In genomic region chr7:1706381-1706720, GRCh38 we compare ENCODE assay signal across 19 cellular contexts. TPM values are rescaled to one million over a fixed set of nuclear protein-coding genes. Genes with fewer than 3 reads are reported as not detected.
A peak's percentile ranks its signal among the peaks of the same experiment; 100 is the strongest.
DNase-seq lines count a peak whose midpoint lies in the region; ATAC-seq and TF ChIP-seq lines count a peak whose summit lies in the region.
"Had no signal": no experiment of that assay in that cellular context is flagged by ENCODE, and none has a peak within 500 bp of the region (broad histone marks: within the 10 kb centered on the region; RNA-seq: fewer than 3 reads in every experiment).

No MANE protein-coding gene starts in this region.

- H3K36me3 ChIP-seq in ascending aorta (no peaks in the 10 kb centered on the region), neuronal stem cell (replicated peaks in 1 of 2; ENCODE audit: control insufficient read depth in 2 of 2, insufficient read depth in 2 of 2, low read length in 2 of 2) (peaks cover 15 to 93% of the 10 kb centered on the region in 2 donors), aorta (ENCODE audit: control insufficient read depth in 1 of 2, insufficient read depth in 2 of 2, low read length in 1 of 2) (no peaks in the 10 kb centered on the region)
- no peaks in the 10 kb centered on the region for H3K36me3 ChIP-seq in CD4-positive, alpha-beta memory T cell (ENCODE audit: insufficient read depth, low read length)

- no peak overlapping the region for H2BK5ac ChIP-seq in neuronal stem cell (ENCODE audit: low read length)

- H3K36me3 Mint-ChIP-seq in CD4-positive, alpha-beta memory T cell, result no peaks in the 10 kb centered on the region
- H3K36me3 Mint-ChIP-seq: CD8-positive, alpha-beta T cell had no signal

- H3K27me3 Mint-ChIP-seq in CD4-positive, alpha-beta memory T cell, result peaks cover under 1% of the 10 kb centered on the region in 2 donors

- H3K4me3 ChIP-seq in ascending aorta, result no peak overlapping the region
- H3K4me3 ChIP-seq in neuronal stem cell (ENCODE audit: low read length in 2 of 2), result no peak overlapping the region
- no peak overlapping the region for H3K4me3 ChIP-seq in aorta (ENCODE audit: low read length in 2 of 2)
- H3K4me3 ChIP-seq in CD4-positive, alpha-beta memory T cell (ENCODE audit: low read length in 2 of 2), result no peak overlapping the region
- H3K4me3 ChIP-seq: BLaER1, GM12878 had no signal

- no peak overlapping the region for H2BK12ac ChIP-seq in neuronal stem cell (ENCODE audit: low read length)

- H4K8ac ChIP-seq in neuronal stem cell (ENCODE audit: low read depth, low read length), result no peak overlapping the region

- H3K23ac ChIP-seq in neuronal stem cell (ENCODE audit: low read depth, low read length, poor library complexity), result peak overlapping the region; percentile 55

- H3K27ac Mint-ChIP-seq in CD4-positive, alpha-beta memory T cell, result no peak overlapping the region
- H3K27ac Mint-ChIP-seq: CD8-positive, alpha-beta T cell had no signal

- H3K9me3 Mint-ChIP-seq in CD4-positive, alpha-beta memory T cell, result peaks cover 0 to 30% (median 14%) of the 10 kb centered on the region in 8 donors

- H3K79me1 ChIP-seq in neuronal stem cell (ENCODE audit: low read depth, low read length), result peaks cover 5% of the 10 kb centered on the region

- no peak overlapping the region for H2AFZ ChIP-seq in neuronal stem cell (ENCODE audit: low read length)

- no peaks in the 10 kb centered on the region for H3K4me1 Mint-ChIP-seq in CD4-positive, alpha-beta memory T cell

- H3K9me3 ChIP-seq in ascending aorta, result peaks cover 4 to 20% of the 10 kb centered on the region in 2 donors
- H3K9me3 ChIP-seq in neuronal stem cell (replicated peaks in 1 of 2; ENCODE audit: control insufficient read depth in 2 of 2, insufficient read depth in 1 of 2, low read depth in 1 of 2, low read length in 2 of 2), result peaks cover 13 to 43% of the 10 kb centered on the region in 2 donors
- peaks cover 4% of the 10 kb centered on the region for H3K9me3 ChIP-seq in aorta (ENCODE audit: control insufficient read depth, low read length)
- H3K9me3 ChIP-seq in CD4-positive, alpha-beta memory T cell (ENCODE audit: control insufficient read depth in 1 of 2, low read length in 2 of 2), result peaks cover 0 to 15% of the 10 kb centered on the region in 2 donors

- H3K4me1 ChIP-seq in ascending aorta, result no peaks in the 10 kb centered on the region
- peaks cover 0 to 9% of the 10 kb centered on the region in 2 donors for H3K4me1 ChIP-seq in neuronal stem cell (ENCODE audit: control insufficient read depth in 2 of 2, insufficient read depth in 1 of 2, low read depth in 1 of 2, low read length in 2 of 2)
- H3K4me1 ChIP-seq in aorta (ENCODE audit: control insufficient read depth in 1 of 2, insufficient read depth in 2 of 2, low read length in 2 of 2), result no peaks in the 10 kb centered on the region
- H3K4me1 ChIP-seq in CD4-positive, alpha-beta memory T cell (ENCODE audit: insufficient read depth, low read length), result no peaks in the 10 kb centered on the region

- peak; percentile 23 for DNase-seq in activated CD8-positive, alpha-beta memory T cell treated with anti-CD3 and anti-CD28 coated beads, Interleukin-2, amount 50 U/mL, for 48 hours
- DNase-seq in activated CD8-positive, alpha-beta memory T cell treated with anti-CD3 and anti-CD28 coated beads, Interleukin-2, amount 50 U/mL, for 4 hours, result no peak
- DNase-seq in ascending aorta (ENCODE audit: low spot score in 2 of 2) (peak; percentile 2 to 34), neuronal stem cell (ENCODE audit: low spot score) (no peak), aorta (peak; percentile 25 to 69), iPS-NIHi11 (ENCODE audit: low spot score) (no peak)
- DNase-seq in CD4-positive, alpha-beta memory T cell, result no peak
- DNase-seq: Calu3; DMS53; EL; GOT3; NCI-H1105; NCI-H2081 treated with DMSO at 0.1 percent for 48 hours; NK-92 treated with Interleukin-12 subunit alpha and Interleukin-12 subunit beta, amount 100 ng/mL, for 24 hours had no signal

- peak overlapping the region; percentile 21 for H3K9ac ChIP-seq in neuronal stem cell (ENCODE audit: low read depth, low read length, poor library complexity)
- H3K9ac ChIP-seq: BLaER1 had no signal

- H3K4me2 ChIP-seq in neuronal stem cell (ENCODE audit: insufficient read depth, low read length, poor library complexity, severe bottlenecking), result no peak overlapping the region
- H3K4me2 ChIP-seq: BLaER1 had no signal

- intact Hi-C loops in ascending aorta (cut with DNase I), result no loop called here
- intact Hi-C loops in aorta (cut with DNase I), result no loop called here
- intact Hi-C loops in CD4-positive, alpha-beta memory T cell (cut with micrococcal nuclease), result no loop called here

- H3K4ac ChIP-seq in neuronal stem cell (ENCODE audit: low read length), result no peak overlapping the region

- H4K91ac ChIP-seq in neuronal stem cell (ENCODE audit: low read depth, low read length, poor library complexity), result no peak overlapping the region

- H3K18ac ChIP-seq in neuronal stem cell (ENCODE audit: low read length), result no peak overlapping the region

- H3K27me3 ChIP-seq in ascending aorta, result no peaks in the 10 kb centered on the region
- H3K27me3 ChIP-seq in neuronal stem cell (ENCODE audit: control insufficient read depth in 3 of 3, insufficient read depth in 3 of 3, low read depth in 1 of 3, low read length in 3 of 3), result no peaks in the 10 kb centered on the region
- H3K27me3 ChIP-seq in aorta (ENCODE audit: control insufficient read depth in 1 of 2, insufficient read depth in 2 of 2, low read length in 1 of 2), result no peaks in the 10 kb centered on the region
- H3K27me3 ChIP-seq in CD4-positive, alpha-beta memory T cell (ENCODE audit: insufficient read depth, low read length), result no peaks in the 10 kb centered on the region
- H3K27me3 ChIP-seq: BLaER1 had no signal

- no peak overlapping the region for H3K14ac ChIP-seq in neuronal stem cell (ENCODE audit: low read length)

- POLR2A ChIA-PET in CD4-positive, alpha-beta memory T cell (lab: Charles Lee; ENCODE audit: partially characterized antibody), result no interaction called here

- H3K4me3 Mint-ChIP-seq in CD4-positive, alpha-beta memory T cell, result no peak overlapping the region
- H3K4me3 Mint-ChIP-seq: CD8-positive, alpha-beta T cell had no signal

- no peak overlapping the region for H2BK120ac ChIP-seq in neuronal stem cell (ENCODE audit: low read depth, low read length)

- no peak overlapping the region for H2AK5ac ChIP-seq in neuronal stem cell (ENCODE audit: low read depth, low read length)

- CTCF ChIA-PET in CD4-positive, alpha-beta memory T cell (lab: Charles Lee; ENCODE audit: partially characterized antibody), result no interaction called here

- ATAC-seq in aorta (ENCODE audit: low FRiP score), result no peak
- ATAC-seq: CD8-positive, alpha-beta T cell; GM12878; Right ventricle myocardium inferior had no signal

- no CpG with 5 or more reads among the region's 5 CpGs for WGBS in neuronal stem cell (ENCODE audit: extremely low coverage in 2 of 2, insufficient read length in 2 of 2, insufficient replicate concordance in 1 of 2), 2 donors
- WGBS in aorta, 2 donors, result 80% methylated on average over 5 of the region's 5 CpGs

- H3K27ac ChIP-seq in ascending aorta, result no peak overlapping the region
- H3K27ac ChIP-seq in neuronal stem cell (replicated peaks; ENCODE audit: low read length), result no peak overlapping the region
- no peak overlapping the region for H3K27ac ChIP-seq in aorta (ENCODE audit: low read depth in 1 of 2, low read length in 2 of 2)
- no peak overlapping the region for H3K27ac ChIP-seq in CD4-positive, alpha-beta memory T cell (ENCODE audit: low read depth, low read length)
- H3K27ac ChIP-seq: BLaER1 had no signal

- no peak overlapping the region for H2BK15ac ChIP-seq in neuronal stem cell (ENCODE audit: low read length)

- no peak for TF ChIP-seq CTCF in ascending aorta (IDR thresholded peaks at IDR 0.05)

RNA-seq across cellular contexts. Expression of gene ELFN1, which starts 36.3 kb away (rescaled TPM):
- total RNA-seq in ascending aorta (7.3 TPM), aorta (1 to 10 TPM; 1.2 to 4.8 TPM)
- 15.6 TPM for polyA plus RNA-seq in neuronal stem cell (2013, experiment 1 of 2)
- 16.3 TPM for polyA plus RNA-seq in neuronal stem cell (2013, experiment 2 of 2)
- under 1 TPM in 1 of 2 donors, not detected in 1; 0.13 TPM for polyA plus RNA-seq in aorta
- total RNA-seq in CD4-positive, alpha-beta memory T cell, result under 1 TPM in 1 of 2 experiments, not detected in 1; 0.12 TPM
- not detected for polyA plus RNA-seq in CD4-positive, alpha-beta memory T cell
- total RNA-seq: Calu3; CD8-positive, alpha-beta T cell; GM12878; OCI-LY7 had no signal

Comparison
In these comparisons a context has a peak if more than half of its experiments do, and no peak if none do; other contexts are left out.
1. DNase-seq: peak in activated CD8-positive, alpha-beta memory T cell treated with anti-CD3 and anti-CD28 coated beads, Interleukin-2, amount 50 U/mL, for 48 hours (single experiment), ascending aorta (2 of 2) and aorta (2 of 2); none in activated CD8-positive, alpha-beta memory T cell treated with anti-CD3 and anti-CD28 coated beads, Interleukin-2, amount 50 U/mL, for 4 hours (single experiment), neuronal stem cell (single experiment), iPS-NIHi11 (single experiment) and CD4-positive, alpha-beta memory T cell (0 of 5).